Comparison of ENCODE assay signal across 8 cellular contexts in the genomic region with DNA sequence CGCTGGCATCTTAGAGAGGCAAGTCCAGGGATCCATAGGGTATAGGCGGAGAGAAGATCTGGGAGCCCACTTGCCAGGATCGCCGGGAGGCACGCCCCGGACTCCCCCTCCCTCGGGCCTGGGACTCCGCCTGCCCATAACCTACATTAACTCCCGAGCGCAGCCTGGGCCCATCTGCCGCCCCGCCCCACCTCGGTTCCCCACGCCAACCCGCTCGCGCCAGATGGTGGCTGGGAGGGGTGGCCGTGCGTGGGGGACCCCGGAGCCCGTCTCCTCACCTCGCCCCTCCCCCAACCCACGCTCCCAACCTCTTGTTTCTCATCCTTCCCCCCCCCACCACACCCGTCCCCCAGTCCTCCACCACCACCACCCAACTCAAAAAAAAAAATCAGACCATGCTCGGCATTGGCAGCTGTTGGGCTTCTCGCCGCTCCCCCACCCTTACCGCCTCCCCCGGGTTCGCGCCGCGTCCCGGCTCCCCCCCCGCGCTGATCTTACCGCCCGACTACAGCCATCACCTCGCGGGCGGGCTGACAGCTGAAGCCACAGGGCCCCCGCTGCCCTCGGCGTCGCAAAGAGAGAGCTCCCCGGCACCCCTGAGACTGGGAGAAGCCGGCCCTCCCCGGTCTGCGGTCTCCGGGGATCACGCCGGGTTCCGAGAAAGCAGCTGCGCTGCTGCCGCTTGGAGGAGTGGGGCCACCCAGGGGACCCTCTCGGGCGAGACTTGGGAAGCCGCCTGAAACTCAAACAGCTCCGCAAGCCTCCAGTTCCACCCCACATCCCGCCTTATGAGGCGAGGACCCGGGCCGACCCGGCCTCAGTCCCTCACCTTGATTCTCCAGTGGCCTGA. TPM values are rescaled to one million over a fixed set of nuclear protein-coding genes. Genes with fewer than 3 reads are reported as not detected.
A peak's percentile ranks its signal among the peaks of the same experiment; 100 is the strongest.
DNase-seq lines count a peak whose midpoint lies in the region; ATAC-seq and TF ChIP-seq lines count a peak whose summit lies in the region.

No MANE protein-coding gene starts in this region.

- no peak for TF ChIP-seq CTCF in AG10803 (conservative IDR thresholded peaks at IDR 0.05; ENCODE audit: low read length)

- peaks cover 29% of the 10 kb centered on the region for H3K4me1 Mint-ChIP-seq in activated naive CD8-positive, alpha-beta T cell treated with anti-CD3 and anti-CD28 coated beads, Interleukin-2, amount 10 ng/mL, durations not matched to agents 7 days and 5 days
- H3K4me1 Mint-ChIP-seq in memory B cell, result peaks cover 34% of the 10 kb centered on the region

- H3K4me1 ChIP-seq in HUES48 (ENCODE audit: control insufficient read depth, insufficient read depth, low read length), result peaks cover 27% of the 10 kb centered on the region

- H3K9ac ChIP-seq in HUES48 (ENCODE audit: low read depth, low read length), result no peak overlapping the region

- peaks cover 79% of the 10 kb centered on the region for H3K27me3 Mint-ChIP-seq in activated naive CD8-positive, alpha-beta T cell treated with anti-CD3 and anti-CD28 coated beads, Interleukin-2, amount 10 ng/mL, durations not matched to agents 7 days and 5 days
- peaks cover 34% of the 10 kb centered on the region for H3K27me3 Mint-ChIP-seq in memory B cell

- POLR2A ChIA-PET in activated naive CD8-positive, alpha-beta T cell treated with anti-CD3 and anti-CD28 coated beads, Interleukin-2, amount 10 ng/mL, durations not matched to agents 7 days and 5 days (lab: Charles Lee), result interaction anchor here (0.6 to 3.6 kb wide), 3 partner anchors 14 to 460 kb away, joined by 5 to 14 read pairs (median 8); partner anchors contain the start of gene CHAC1

- no peak for ATAC-seq in activated naive CD8-positive, alpha-beta T cell treated with anti-CD3 and anti-CD28 coated beads, Interleukin-2, amount 10 ng/mL, durations not matched to agents 7 days and 5 days (ENCODE audit: low read depth)
- peak; percentile 12 for ATAC-seq in memory B cell (ENCODE audit: low read depth)
- ATAC-seq in HG03139 (IDR thresholded peaks at IDR 0.05; ENCODE audit: unreplicated experiment), result no peak

- DNase-seq in AG10803 (ENCODE audit: low read depth) (no peak), memory B cell (ENCODE audit: low spot score in 2 of 2) (no peak), C1 segment of cervical spinal cord (lab: John Stamatoyannopoulos, UW) (no peak)
- peak; percentile 56 for DNase-seq in activated naive CD8-positive, alpha-beta T cell treated with anti-CD3 and anti-CD28 coated beads, Interleukin-2, amount 10 ng/mL, durations not matched to agents 7 days and 5 days
- DNase-seq in central memory CD4-positive, alpha-beta T cell, result no peak
- no peak for DNase-seq in effector CD4-positive, alpha-beta T cell

- H3K27ac ChIP-seq in HUES48 (ENCODE audit: low read depth, low read length), result no peak overlapping the region

- H3K36me3 Mint-ChIP-seq in activated naive CD8-positive, alpha-beta T cell treated with anti-CD3 and anti-CD28 coated beads, Interleukin-2, amount 10 ng/mL, durations not matched to agents 7 days and 5 days, result no peaks in the 10 kb centered on the region
- H3K36me3 Mint-ChIP-seq in memory B cell, result no peaks in the 10 kb centered on the region

- H3K27me3 ChIP-seq in HUES48 (ENCODE audit: control insufficient read depth, insufficient read depth, low read length), result peaks cover 98% of the 10 kb centered on the region

- no peak overlapping the region for H3K27ac Mint-ChIP-seq in activated naive CD8-positive, alpha-beta T cell treated with anti-CD3 and anti-CD28 coated beads, Interleukin-2, amount 10 ng/mL, durations not matched to agents 7 days and 5 days
- no peak overlapping the region for H3K27ac Mint-ChIP-seq in memory B cell

- no peaks in the 10 kb centered on the region for H3K36me3 ChIP-seq in HUES48 (ENCODE audit: control insufficient read depth, insufficient read depth, low read length)

- H3K4me3 ChIP-seq in AG10803 (ENCODE audit: low read length) (peak overlapping the region; percentile 22), HUES48 (ENCODE audit: low read depth, low read length) (peak overlapping the region; percentile 61; the same call in 1 of the 2 replicates)

- H3K9me3 Mint-ChIP-seq in activated naive CD8-positive, alpha-beta T cell treated with anti-CD3 and anti-CD28 coated beads, Interleukin-2, amount 10 ng/mL, durations not matched to agents 7 days and 5 days, result no peaks in the 10 kb centered on the region
- H3K9me3 Mint-ChIP-seq in memory B cell, result no peaks in the 10 kb centered on the region

- peak overlapping the region; percentile 51 for H3K4me3 Mint-ChIP-seq in activated naive CD8-positive, alpha-beta T cell treated with anti-CD3 and anti-CD28 coated beads, Interleukin-2, amount 10 ng/mL, durations not matched to agents 7 days and 5 days
- peak overlapping the region; percentile 74 for H3K4me3 Mint-ChIP-seq in memory B cell

- H3K9me3 ChIP-seq in HUES48 (ENCODE audit: control insufficient read depth, insufficient read depth, low read length), result no peaks in the 10 kb centered on the region

RNA-seq across cellular contexts. Expression of gene DLL4, which starts 1.4 kb away (rescaled TPM):
- under 1 TPM in 1 of 2 experiments, not detected in 1; 0.11 TPM for total RNA-seq in activated naive CD8-positive, alpha-beta T cell treated with anti-CD3 and anti-CD28 coated beads, Interleukin-2, amount 10 ng/mL, durations not matched to agents 7 days and 5 days

RNA-seq across cellular contexts. Expression of gene CHAC1, which starts 25.5 kb away (rescaled TPM):
- 10 to 100 TPM; 13.9 to 14.1 TPM for total RNA-seq in activated naive CD8-positive, alpha-beta T cell treated with anti-CD3 and anti-CD28 coated beads, Interleukin-2, amount 10 ng/mL, durations not matched to agents 7 days and 5 days

RNA-seq across cellular contexts. Expression of gene VPS18, which starts 33.5 kb away (rescaled TPM):
- total RNA-seq in activated naive CD8-positive, alpha-beta T cell treated with anti-CD3 and anti-CD28 coated beads, Interleukin-2, amount 10 ng/mL, durations not matched to agents 7 days and 5 days, result 10 to 100 TPM; 20.1 to 21.2 TPM

RNA-seq across cellular contexts. Expression of gene RHOV, which starts 53.7 kb away (rescaled TPM):
- not detected for total RNA-seq in activated naive CD8-positive, alpha-beta T cell treated with anti-CD3 and anti-CD28 coated beads, Interleukin-2, amount 10 ng/mL, durations not matched to agents 7 days and 5 days
